In the genomic region with DNA sequence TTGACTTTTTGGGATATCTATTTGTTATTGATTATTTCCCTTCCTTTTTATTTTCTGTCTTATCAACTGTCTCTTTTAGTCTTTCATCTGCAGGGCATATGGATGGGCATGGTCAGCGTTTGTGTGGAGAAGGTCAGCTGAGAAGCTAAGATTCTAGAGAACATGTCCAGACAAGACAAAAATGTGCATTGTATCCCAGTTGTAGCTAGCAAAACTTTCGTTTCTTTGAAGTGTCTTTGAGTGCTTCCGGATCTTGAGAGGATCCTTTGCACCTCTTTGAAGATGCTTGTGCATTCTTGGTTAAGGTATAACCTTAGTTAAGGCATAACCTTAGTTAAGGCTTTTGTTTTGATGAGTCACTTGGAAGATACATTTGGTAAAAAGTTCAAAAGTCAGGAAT, we compare ENCODE assay signal across 27 cellular contexts.
"Had no signal": no experiment of that assay in that cellular context is flagged by ENCODE, and none has a peak within 500 bp of the region (broad histone marks: within the 10 kb centered on the region; RNA-seq: fewer than 3 reads in every experiment).

No MANE protein-coding gene starts in this region.

- H3K9me3 ChIP-seq: adrenal gland, Peyer's patch, SJCRH30 had no signal

- H3K27ac ChIP-seq: adrenal gland, body of pancreas, Peyer's patch, SJCRH30, SK-N-MC had no signal

- DNase-seq: activated CD4-positive, alpha-beta T cell treated with anti-CD3 and anti-CD28 coated beads for 36 hours; activated CD4-positive, alpha-beta T cell treated with anti-CD3 and anti-CD28 coated beads, Interleukin-2, amount 10 ng/mL, durations not matched to agents 7 days and 5 days; activated CD4-positive, alpha-beta T cell treated with anti-CD3 and anti-CD28 coated beads, Interleukin-2, amount 50 U/mL, for 48 hours; activated CD8-positive, alpha-beta T cell treated with anti-CD3 and anti-CD28 coated beads, Interleukin-2, amount 10 ng/mL, durations not matched to agents 7 days and 5 days; activated gamma-delta T cell; activated naive CD4-positive, alpha-beta T cell treated with Interleukin-2 at 50 U/mL for 16 hours; activated naive CD8-positive, alpha-beta T cell treated with anti-CD3 and anti-CD28 coated beads, Interleukin-2, amount 10 ng/mL, durations not matched to agents 7 days and 5 days; activated T-cell treated with anti-CD3 and anti-CD28 coated beads, Interleukin-2, amount 50 U/mL, for 24 hours; adrenal gland; body of pancreas; central memory CD4-positive, alpha-beta T cell; NCI-H1048; NCI-H1105 treated with DMSO at 0.1 percent for 48 hours; NCI-H1436; NCI-H1694; NCI-H1930; NCI-H2081 treated with DMSO at 0.1 percent for 48 hours; NCI-H345; NCI-H524 treated with DMSO at 0.1 percent for 48 hours; NK-92 treated with Interleukin-12 subunit alpha and Interleukin-12 subunit beta, amount 100 ng/mL, for 24 hours; PC-3; Peyer's patch; SHP77; SJCRH30; T1000 had no signal

- H3K4me3 ChIP-seq: adrenal gland, body of pancreas, Peyer's patch, SJCRH30, SK-N-MC had no signal

- ATAC-seq: activated CD4-positive, alpha-beta T cell treated with anti-CD3 and anti-CD28 coated beads for 36 hours; activated CD4-positive, CD25-positive, alpha-beta regulatory T cell treated with anti-CD3 and anti-CD28 coated beads, Interleukin-2, amount 50 U/mL, for 24 hours; activated CD8-positive, alpha-beta T cell treated with anti-CD3 and anti-CD28 coated beads, Interleukin-2, amount 10 ng/mL, durations not matched to agents 7 days and 5 days; body of pancreas; PC-3 had no signal

- H3K4me1 ChIP-seq: adrenal gland, body of pancreas, SJCRH30 had no signal

- H3K36me3 ChIP-seq: adrenal gland, Peyer's patch, SJCRH30 had no signal

- H3K27me3 ChIP-seq: adrenal gland, body of pancreas, Peyer's patch, SJCRH30 had no signal
